ENCODE assay signal across 11 cellular contexts in genomic region chrX:125295337-125295736, GRCh38. TPM values are rescaled to one million over a fixed set of nuclear protein-coding genes. Genes with fewer than 3 reads are reported as not detected.
DNase-seq lines count a peak whose midpoint lies in the region; ATAC-seq and TF ChIP-seq lines count a peak whose summit lies in the region.
"Had no signal": no experiment of that assay in that cellular context is flagged by ENCODE, and none has a peak within 500 bp of the region (broad histone marks: within the 10 kb centered on the region; RNA-seq: fewer than 3 reads in every experiment).

No MANE protein-coding gene starts in this region.

- no peak overlapping the region for H3K27ac ChIP-seq in HEK293 (ENCODE audit: extremely low read depth, low read depth, low read length)
- H3K27ac ChIP-seq in body of pancreas, result no peak overlapping the region

- WGBS in body of pancreas, 2 donors, result 48 to 74% methylated on average over 2 of the region's 2 CpGs

- TF ChIP-seq POLR2A in body of pancreas (IDR thresholded peaks at IDR 0.05), result no peak

- CTCF ChIA-PET in HEK293 (lab: Yijun Ruan, JAX), result no interaction called here

- H3K9me3 ChIP-seq in HEK293 (ENCODE audit: control insufficient read depth, insufficient read depth, low read depth, low read length), result no peaks in the 10 kb centered on the region
- no peaks in the 10 kb centered on the region for H3K9me3 ChIP-seq in body of pancreas

- H3K4me3 ChIP-seq in HEK293 (ENCODE audit: low read depth, low read length), result no peak overlapping the region
- no peak overlapping the region for H3K4me3 ChIP-seq in body of pancreas

- intact Hi-C loops in body of pancreas (cut with DNase I), result no loop called here

- ATAC-seq in GM19023 (IDR thresholded peaks at IDR 0.05; ENCODE audit: unreplicated experiment) (peak; percentile 75), HG03565 (IDR thresholded peaks at IDR 0.05; ENCODE audit: unreplicated experiment) (peak; percentile 77), body of pancreas (no peak)

- H3K4me1 ChIP-seq in HEK293 (ENCODE audit: control insufficient read depth, insufficient read depth, low read length) (no peaks in the 10 kb centered on the region), body of pancreas (no peaks in the 10 kb centered on the region)

- POLR2A ChIA-PET in HEK293 (lab: Yijun Ruan, JAX), result no interaction called here

- peak; percentile 68 for DNase-seq in iris pigment epithelial cell (ENCODE audit: low read depth)
- DNase-seq in body of pancreas, result no peak
- DNase-seq in Ammon's horn (ENCODE audit: low spot score), result no peak
- DNase-seq in DMS53 (lab: John Stamatoyannopoulos, UW), result no peak
- no peak for DNase-seq in activated effector memory CD4-positive, alpha-beta T cell treated with anti-CD3 and anti-CD28 coated beads, Interleukin-2, amount 50 U/mL, for 16 hours
- DNase-seq: activated B cell treated with CpG ODN at 0.5 μM for 24 hours; effector CD8-positive, alpha-beta T cell; NCI-H187 had no signal

- no peaks in the 10 kb centered on the region for H3K27me3 ChIP-seq in body of pancreas

- TF ChIP-seq CTCF in HEK293 (tag by site-specific recombination; IDR thresholded peaks at IDR 0.05) (no peak), body of pancreas (IDR thresholded peaks at IDR 0.05) (no peak)

- H3K36me3 ChIP-seq in HEK293 (ENCODE audit: control insufficient read depth in 2 of 2, insufficient read depth in 1 of 2, low read length in 2 of 2), result no peaks in the 10 kb centered on the region
- no peaks in the 10 kb centered on the region for H3K36me3 ChIP-seq in body of pancreas (replicated peaks in 1 of 2; ENCODE audit: insufficient read depth in 1 of 2, low read depth in 2 of 2)

TF ChIP-seq in HEK293, 187 proteins besides CTCF, POLR2A, EP300 and RAD21:
- TF ChIP-seq, protein P1, sequence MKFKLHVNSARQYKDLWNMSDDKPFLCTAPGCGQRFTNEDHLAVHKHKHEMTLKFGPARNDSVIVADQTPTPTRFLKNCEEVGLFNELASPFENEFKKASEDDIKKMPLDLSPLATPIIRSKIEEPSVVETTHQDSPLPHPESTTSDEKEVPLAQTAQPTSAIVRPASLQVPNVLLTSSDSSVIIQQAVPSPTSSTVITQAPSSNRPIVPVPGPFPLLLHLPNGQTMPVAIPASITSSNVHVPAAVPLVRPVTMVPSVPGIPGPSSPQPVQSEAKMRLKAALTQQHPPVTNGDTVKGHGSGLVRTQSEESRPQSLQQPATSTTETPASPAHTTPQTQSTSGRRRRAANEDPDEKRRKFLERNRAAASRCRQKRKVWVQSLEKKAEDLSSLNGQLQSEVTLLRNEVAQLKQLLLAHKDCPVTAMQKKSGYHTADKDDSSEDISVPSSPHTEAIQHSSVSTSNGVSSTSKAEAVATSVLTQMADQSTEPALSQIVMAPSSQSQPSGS (tag by site-specific recombination; IDR thresholded peaks at IDR 0.05; ENCODE audit: low read depth), result peak; percentile 57; the same call in 1 of the 2 replicates
- TF ChIP-seq OSR2 (tag by site-specific recombination; IDR thresholded peaks at IDR 0.05) (no peak), YY1 (tag by site-specific recombination; IDR thresholded peaks at IDR 0.05) (no peak), TCF7L2 (IDR thresholded peaks at IDR 0.05; ENCODE audit: borderline replicate concordance, low read depth, low read length) (no peak), ZNF155 (tag by site-specific recombination; IDR thresholded peaks at IDR 0.05) (no peak), ZBTB11 (tag by site-specific recombination; conservative IDR thresholded peaks at IDR 0.05; ENCODE audit: low read depth) (no peak)
TF ChIP-seq in HEK293: peak in this region for 1.

RNA-seq across cellular contexts. Expression of gene TEX13C, which starts 24.3 kb away (rescaled TPM):
- not detected for total RNA-seq in body of pancreas
- total RNA-seq: activated B cell treated with CpG ODN at 0.5 μM for 24 hours had no signal
